ENCODE assay signal across 1 cellular context in genomic region chr3:99536555-99537314, GRCh38.
TF ChIP-seq lines count a peak whose summit lies in the region.

No MANE protein-coding gene starts in this region.

TF ChIP-seq in H1, 55 proteins besides CTCF, POLR2A, EP300 and RAD21:
- TF ChIP-seq CTBP2 (IDR thresholded peaks at IDR 0.05; ENCODE audit: borderline replicate concordance, insufficient read depth, insufficient read length, low read length) = no peak
- TF ChIP-seq SP1 (IDR thresholded peaks at IDR 0.05; ENCODE audit: low read depth, low read length) = no peak
- TF ChIP-seq BCL11A (IDR thresholded peaks at IDR 0.05; ENCODE audit: low read depth in 2 of 2, low read length in 2 of 2) = no peak
- no peak for TF ChIP-seq ATF3 (IDR thresholded peaks at IDR 0.05; ENCODE audit: insufficient read depth, low read depth, low read length)
- TF ChIP-seq JUN (IDR thresholded peaks at IDR 0.05; ENCODE audit: low read depth, low read length) = no peak
- TF ChIP-seq TAF1 (IDR thresholded peaks at IDR 0.05; ENCODE audit: low read depth, low read length) = no peak
- TF ChIP-seq POLR2AphosphoS5 (IDR thresholded peaks at IDR 0.05; ENCODE audit: low read depth, low read length) = no peak
- TF ChIP-seq KDM5A (IDR thresholded peaks at IDR 0.05; ENCODE audit: low read length) = no peak
- TF ChIP-seq EZH2 (IDR thresholded peaks at IDR 0.05; ENCODE audit: low read depth, low read length, severe bottlenecking) = no peak
- no peak for TF ChIP-seq E2F6 (IDR thresholded peaks at IDR 0.05)
- TF ChIP-seq POU5F1 (IDR thresholded peaks at IDR 0.05; ENCODE audit: low read depth, low read length) = no peak
- no peak for TF ChIP-seq SAP30 (IDR thresholded peaks at IDR 0.05; ENCODE audit: insufficient read depth, insufficient replicate concordance, low read length)
- no peak for TF ChIP-seq CEBPB (IDR thresholded peaks at IDR 0.05; ENCODE audit: low read depth, low read length)
- TF ChIP-seq RXRA (IDR thresholded peaks at IDR 0.05; ENCODE audit: insufficient read depth, low read depth, low read length) = no peak
